In the genomic region with DNA sequence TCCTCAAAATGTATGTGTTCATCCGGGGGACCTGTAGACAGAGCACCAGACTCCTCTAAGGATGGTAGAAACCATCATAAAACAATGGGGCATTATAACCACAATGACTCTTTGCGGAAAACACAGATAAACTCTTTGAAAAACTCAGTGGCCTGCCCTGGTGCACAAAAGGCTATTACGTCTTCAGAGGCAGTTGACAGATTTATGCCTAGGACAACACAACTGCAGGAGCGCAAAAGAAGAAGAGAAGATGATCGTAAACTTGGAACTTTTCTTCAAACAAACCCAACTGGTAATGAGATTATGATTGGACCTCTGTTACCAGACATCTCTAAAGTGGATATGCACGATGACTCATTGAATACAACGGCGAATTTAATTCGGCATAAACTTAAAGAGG, we compare ENCODE assay signal across 2 cellular contexts.
TF ChIP-seq lines count a peak whose summit lies in the region.

No MANE protein-coding gene starts in this region.

TF ChIP-seq in HEK293, 187 proteins besides CTCF, POLR2A, EP300 and RAD21 (continued from another document and continues in another):
- TF ChIP-seq ZNF202 (tag by site-specific recombination; IDR thresholded peaks at IDR 0.05; ENCODE audit: borderline replicate concordance): no peak
- no peak for TF ChIP-seq ZNF548 (tag by site-specific recombination; IDR thresholded peaks at IDR 0.05)
- peak; percentile 85 for TF ChIP-seq ZNF2 (tag by site-specific recombination; IDR thresholded peaks at IDR 0.05)
- peak; percentile 91 for TF ChIP-seq ZNF843 (tag by site-specific recombination; IDR thresholded peaks at IDR 0.05)
- no peak for TF ChIP-seq ZNF140 (tag by site-specific recombination; IDR thresholded peaks at IDR 0.05)
- TF ChIP-seq ZNF830 (tag by site-specific recombination; IDR thresholded peaks at IDR 0.05; ENCODE audit: low read depth): no peak
- 0 out of 2 replicates have a peak, but pooled peaks have one; percentile 38 for TF ChIP-seq ZNF449 (tag by site-specific recombination; IDR thresholded peaks at IDR 0.05)
- no peak for TF ChIP-seq ZNF37A (tag by site-specific recombination; IDR thresholded peaks at IDR 0.05)
- TF ChIP-seq ZBTB11 (tag by site-specific recombination; conservative IDR thresholded peaks at IDR 0.05; ENCODE audit: low read depth): peak; percentile 27; the same call in 1 of the 2 replicates
- no peak for TF ChIP-seq AEBP2 (tag by site-specific recombination; IDR thresholded peaks at IDR 0.05; ENCODE audit: borderline replicate concordance)
- TF ChIP-seq ZNF18 (tag by site-specific recombination; IDR thresholded peaks at IDR 0.05): no peak
- TF ChIP-seq ZNF664 (tag by site-specific recombination; IDR thresholded peaks at IDR 0.05): no peak
- no peak for TF ChIP-seq KLF16 (tag by site-specific recombination; IDR thresholded peaks at IDR 0.05)

TF ChIP-seq in neural cell, 6 proteins besides CTCF, POLR2A, EP300 and RAD21 (continued from another document):
- TF ChIP-seq REST (IDR thresholded peaks at IDR 0.05; ENCODE audit: borderline replicate concordance) (no peak), EZH2 (IDR thresholded peaks at IDR 0.05; ENCODE audit: borderline replicate concordance, insufficient read depth, low read length, poor library complexity, severe bottlenecking) (no peak)
TF ChIP-seq in neural cell: peak in this region for 0.
